Comparison of ENCODE assay signal across 8 cellular contexts in the genomic region with DNA sequence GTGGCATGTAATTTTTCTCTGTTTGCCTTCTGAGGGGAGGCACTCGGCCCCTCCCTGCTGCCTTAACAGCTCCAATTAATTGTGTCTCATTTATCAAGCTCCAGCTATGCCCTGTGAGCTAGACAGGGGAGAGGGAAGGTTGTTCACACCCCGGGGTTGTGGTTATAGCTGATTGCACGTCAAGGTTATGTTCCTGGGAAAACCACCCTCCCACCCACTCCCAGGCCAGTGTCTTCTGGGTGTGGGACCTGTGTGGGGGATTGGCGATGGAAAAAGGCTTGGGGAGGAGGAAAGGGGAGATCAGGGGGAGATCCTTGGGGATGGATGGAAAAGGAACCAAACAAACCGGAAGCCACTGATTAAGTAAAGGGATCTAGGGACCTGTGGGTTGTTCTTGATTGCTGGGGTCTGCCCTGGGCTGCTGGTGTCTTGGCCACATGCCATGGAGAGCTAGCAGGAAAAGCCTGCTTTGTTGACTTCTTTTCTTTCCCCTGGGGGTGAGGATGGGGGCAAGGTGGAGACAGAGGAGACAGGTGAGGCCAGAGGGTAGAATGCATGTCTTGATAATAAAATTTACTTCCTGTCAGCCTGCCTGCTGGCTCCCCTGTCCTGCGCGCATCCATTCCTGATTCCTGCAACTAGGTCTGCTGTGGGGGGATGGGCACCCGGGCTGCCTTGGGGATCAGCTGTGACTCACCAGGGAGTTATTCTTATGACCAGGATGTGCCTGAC. TPM values are rescaled to one million over a fixed set of nuclear protein-coding genes. Genes with fewer than 3 reads are reported as not detected.
DNase-seq lines count a peak whose midpoint lies in the region; TF ChIP-seq lines count a peak whose summit lies in the region.

No MANE protein-coding gene starts in this region.

- H3K27ac Mint-ChIP-seq in chondrocyte (ENCODE audit: unreplicated experiment): peak overlapping the region; percentile 87

- TF ChIP-seq CTCF in chondrocyte (IDR thresholded peaks at IDR 0.05): no peak

- H3K36me3 Mint-ChIP-seq in chondrocyte (ENCODE audit: low read depth): no peaks in the 10 kb centered on the region

- H3K4me1 Mint-ChIP-seq in chondrocyte (ENCODE audit: low read depth): peaks cover 59% of the 10 kb centered on the region

- H3K9me3 Mint-ChIP-seq in chondrocyte (ENCODE audit: low read depth): no peaks in the 10 kb centered on the region

- peaks cover 9% of the 10 kb centered on the region for H3K27me3 Mint-ChIP-seq in chondrocyte (ENCODE audit: low read depth)

- DNase-seq in DMS153 treated with DMSO at 0.1 percent for 48 hours (lab: John Stamatoyannopoulos, UW; ENCODE audit: unreplicated experiment) (peak; percentile 93), LHCN-M2 (ENCODE audit: low read depth) (peak; percentile 86), SW480 (ENCODE audit: low spot score) (peak; percentile 98), chondrocyte (ENCODE audit: low spot score) (no peak), left kidney (ENCODE audit: low read depth, low spot score) (peak; percentile 92), NOMO-1 treated with DMSO at 0.1 percent for 48 hours (lab: John Stamatoyannopoulos, UW; ENCODE audit: unreplicated experiment) (no peak), GOT3 (lab: John Stamatoyannopoulos, UW) (no peak)
- DNase-seq in stimulated activated CD8-positive, alpha-beta memory T cell treated with anti-CD3 and anti-CD28 coated beads, Interleukin-15, amount 100 ng/mL, for 48 hours (ENCODE audit: low read depth in 2 of 2): peak; percentile 31 to 50

- peak overlapping the region; percentile 51 for H3K4me3 Mint-ChIP-seq in chondrocyte (ENCODE audit: unreplicated experiment)

RNA-seq across cellular contexts. Expression of a gene that starts 14.1 kb away (rescaled TPM):
- total RNA-seq in LHCN-M2 (2014; rRNA removed) (0.06 and 0.26 TPM in 2 replicates), chondrocyte (0.85 to 0.92 TPM (median 0.87 TPM) in 3 replicates)
- 0.07 TPM for polyA plus RNA-seq in LHCN-M2 (2012)

Comparison
In these comparisons a context has a peak if more than half of its experiments do, and no peak if none do; other contexts are left out.
1. DNase-seq: peak in DMS153 treated with DMSO at 0.1 percent for 48 hours (single experiment), LHCN-M2 (single experiment), SW480 (single experiment), left kidney (single experiment) and stimulated activated CD8-positive, alpha-beta memory T cell treated with anti-CD3 and anti-CD28 coated beads, Interleukin-15, amount 100 ng/mL, for 48 hours (2 of 2); none in chondrocyte (single experiment), NOMO-1 treated with DMSO at 0.1 percent for 48 hours (single experiment) and GOT3 (single experiment).